19 cellular contexts compared by ENCODE assay signal in genomic region chr17:39082482-39082881, GRCh38.
DNase-seq lines count a peak whose midpoint lies in the region; ATAC-seq and TF ChIP-seq lines count a peak whose summit lies in the region.
"Had no signal": no experiment of that assay in that cellular context is flagged by ENCODE, and none has a peak within 500 bp of the region (broad histone marks: within the 10 kb centered on the region; RNA-seq: fewer than 3 reads in every experiment).

No MANE protein-coding gene starts in this region.

- H3K4me1 Mint-ChIP-seq in stimulated activated naive CD8-positive, alpha-beta T cell treated with anti-CD3 and anti-CD28 coated beads, Interleukin-15, amount 100 ng/mL, for 72 hours: no peaks in the 10 kb centered on the region
- H3K4me1 Mint-ChIP-seq in natural killer cell treated with Interleukin-12 subunit alpha and Interleukin-12 subunit beta and Interleukin-15 and Interleukin-18, amount 100 ng/mL, for 72 hours (ENCODE audit: low read depth in 2 of 2): peaks cover 5 to 7% of the 10 kb centered on the region in 2 donors

- no peaks in the 10 kb centered on the region for H3K9me3 Mint-ChIP-seq in stimulated activated naive CD8-positive, alpha-beta T cell treated with anti-CD3 and anti-CD28 coated beads, Interleukin-15, amount 100 ng/mL, for 72 hours
- H3K9me3 Mint-ChIP-seq in natural killer cell treated with Interleukin-12 subunit alpha and Interleukin-12 subunit beta and Interleukin-15 and Interleukin-18, amount 100 ng/mL, for 72 hours: no peaks in the 10 kb centered on the region
- H3K9me3 Mint-ChIP-seq: activated T-cell treated with anti-CD3 and anti-CD28 coated beads, Interleukin-2, amount 50 U/mL, for 4 hours had no signal

- H3K27me3 Mint-ChIP-seq in stimulated activated naive CD8-positive, alpha-beta T cell treated with anti-CD3 and anti-CD28 coated beads, Interleukin-15, amount 100 ng/mL, for 72 hours: no peaks in the 10 kb centered on the region
- H3K27me3 Mint-ChIP-seq in natural killer cell treated with Interleukin-12 subunit alpha and Interleukin-12 subunit beta and Interleukin-15 and Interleukin-18, amount 100 ng/mL, for 72 hours: no peaks in the 10 kb centered on the region

- H3K4me1 ChIP-seq in sigmoid colon: peaks cover 0 to 14% (median 4%) of the 10 kb centered on the region in 4 donors
- H3K4me1 ChIP-seq: HAP-1 had no signal

- intact Hi-C loops in sigmoid colon (cut with DNase I): no loop called here

- DNase-seq in EH (ENCODE audit: low read depth): peak; percentile 83
- peak; percentile 22 for DNase-seq in RPMI7951 (ENCODE audit: low read depth)
- peak; percentile 87 for DNase-seq in fibroblast of pulmonary artery (ENCODE audit: low read depth)
- no peak for DNase-seq in sigmoid colon
- no peak for DNase-seq in AML-193 (lab: John Stamatoyannopoulos, UW)
- DNase-seq in stimulated activated naive CD8-positive, alpha-beta T cell treated with anti-CD3 and anti-CD28 coated beads, Interleukin-15, amount 100 ng/mL, for 72 hours: no peak
- DNase-seq in natural killer cell treated with Interleukin-12 subunit alpha and Interleukin-12 subunit beta and Interleukin-15 and Interleukin-18, amount 100 ng/mL, for 72 hours (ENCODE audit: low spot score): no peak
- DNase-seq: activated CD4-positive, alpha-beta T cell treated with anti-CD3 and anti-CD28 coated beads for 4 hours; activated T-cell treated with anti-CD3 and anti-CD28 coated beads, Interleukin-2, amount 50 U/mL, for 4 hours; effector memory CD4-positive, alpha-beta T cell; hippocampal formation; NCI-H226; occipital lobe; PC-3; stimulated activated CD4-positive, alpha-beta T cell treated with anti-CD3 and anti-CD28 coated beads, Interleukin-4, amount 100 ng/mL, for 24 hours; stimulated activated naive CD4-positive, alpha-beta T cell had no signal

- peak overlapping the region in 1 of 2 donors; percentile 35 for H3K27ac Mint-ChIP-seq in stimulated activated naive CD8-positive, alpha-beta T cell treated with anti-CD3 and anti-CD28 coated beads, Interleukin-15, amount 100 ng/mL, for 72 hours
- H3K27ac Mint-ChIP-seq in natural killer cell treated with Interleukin-12 subunit alpha and Interleukin-12 subunit beta and Interleukin-15 and Interleukin-18, amount 100 ng/mL, for 72 hours: no peak overlapping the region

- no peak for ATAC-seq in GM21447 (IDR thresholded peaks at IDR 0.05; ENCODE audit: unreplicated experiment)
- no peak for ATAC-seq in stimulated activated naive CD8-positive, alpha-beta T cell treated with anti-CD3 and anti-CD28 coated beads, Interleukin-15, amount 100 ng/mL, for 72 hours
- no peak for ATAC-seq in natural killer cell treated with Interleukin-12 subunit alpha and Interleukin-12 subunit beta and Interleukin-15 and Interleukin-18, amount 100 ng/mL, for 72 hours
- ATAC-seq: activated T-cell treated with anti-CD3 and anti-CD28 coated beads, Interleukin-2, amount 50 U/mL, for 4 hours; PC-3 had no signal

- no peaks in the 10 kb centered on the region for H3K36me3 Mint-ChIP-seq in natural killer cell treated with Interleukin-12 subunit alpha and Interleukin-12 subunit beta and Interleukin-15 and Interleukin-18, amount 100 ng/mL, for 72 hours

- H3K4me3 ChIP-seq in fibroblast of pulmonary artery (replicated peaks; ENCODE audit: low read depth, low read length) (no peak overlapping the region), sigmoid colon (no peak overlapping the region)
- H3K4me3 ChIP-seq: HAP-1 had no signal

- H3K36me3 ChIP-seq in sigmoid colon: no peaks in the 10 kb centered on the region
- H3K36me3 ChIP-seq: HAP-1 had no signal

- H3K27me3 ChIP-seq in sigmoid colon: no peaks in the 10 kb centered on the region

- TF ChIP-seq POLR2A in sigmoid colon (IDR thresholded peaks at IDR 0.05): no peak

- WGBS in sigmoid colon, 2 donors: 65 to 72% methylated on average over 1 of the region's 1 CpG

- TF ChIP-seq CTCF in fibroblast of pulmonary artery (IDR thresholded peaks at IDR 0.05; ENCODE audit: low read length, missing control alignments) (no peak), sigmoid colon (IDR thresholded peaks at IDR 0.05) (no peak)

- no peak for TF ChIP-seq EP300 in sigmoid colon (IDR thresholded peaks at IDR 0.05)

- peak overlapping the region; percentile 41 to 56 (median 46) for H3K27ac ChIP-seq in sigmoid colon
- H3K27ac ChIP-seq: C4-2B had no signal

- no peak overlapping the region for H3K4me3 Mint-ChIP-seq in stimulated activated naive CD8-positive, alpha-beta T cell treated with anti-CD3 and anti-CD28 coated beads, Interleukin-15, amount 100 ng/mL, for 72 hours
- no peak overlapping the region for H3K4me3 Mint-ChIP-seq in natural killer cell treated with Interleukin-12 subunit alpha and Interleukin-12 subunit beta and Interleukin-15 and Interleukin-18, amount 100 ng/mL, for 72 hours
- H3K4me3 Mint-ChIP-seq: activated T-cell treated with anti-CD3 and anti-CD28 coated beads, Interleukin-2, amount 50 U/mL, for 4 hours had no signal

- no peaks in the 10 kb centered on the region for H3K9me3 ChIP-seq in sigmoid colon
- H3K9me3 ChIP-seq: HAP-1 had no signal

Comparison
In these comparisons a context has a peak if more than half of its experiments do, and no peak if none do; other contexts are left out.
1. DNase-seq: peak in EH (single experiment), RPMI7951 (single experiment) and fibroblast of pulmonary artery (single experiment); none in sigmoid colon (single experiment), AML-193 (0 of 2), stimulated activated naive CD8-positive, alpha-beta T cell treated with anti-CD3 and anti-CD28 coated beads, Interleukin-15, amount 100 ng/mL, for 72 hours (0 of 2) and natural killer cell treated with Interleukin-12 subunit alpha and Interleukin-12 subunit beta and Interleukin-15 and Interleukin-18, amount 100 ng/mL, for 72 hours (single experiment).